18 cellular contexts compared by ENCODE assay signal in the genomic region with DNA sequence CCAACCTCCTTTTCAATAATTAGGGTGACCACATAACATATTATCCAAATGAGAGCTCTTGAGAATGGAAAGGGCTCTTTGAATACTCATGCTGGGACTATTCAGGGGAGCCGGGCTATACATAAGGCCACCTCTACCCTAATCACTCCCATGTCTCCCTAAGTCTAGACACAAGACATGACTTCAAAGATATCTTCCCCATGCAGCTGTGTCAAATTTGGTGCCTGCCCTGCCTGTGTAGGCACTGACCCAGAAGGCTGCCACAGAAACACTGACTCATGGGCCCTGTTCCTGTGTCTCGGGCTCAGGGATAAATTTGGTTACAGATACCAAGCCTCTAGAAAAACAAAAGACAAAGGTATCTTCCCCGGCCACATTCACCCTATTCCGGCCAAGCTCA.
A peak's percentile ranks its signal among the peaks of the same experiment; 100 is the strongest.
DNase-seq lines count a peak whose midpoint lies in the region; ATAC-seq and TF ChIP-seq lines count a peak whose summit lies in the region.
"Had no signal": no experiment of that assay in that cellular context is flagged by ENCODE, and none has a peak within 500 bp of the region (broad histone marks: within the 10 kb centered on the region; RNA-seq: fewer than 3 reads in every experiment).

No MANE protein-coding gene starts in this region.

- DNase-seq in left ventricle myocardium superior, result no peak
- DNase-seq in cardiac septum (ENCODE audit: low spot score), result no peak
- DNase-seq in ascending aorta (ENCODE audit: low spot score in 2 of 2), result peak in 1 of 2 donors; percentile 23
- DNase-seq in right cardiac atrium, result no peak
- DNase-seq in RPMI8226, result no peak
- no peak for DNase-seq in GOT3 (lab: John Stamatoyannopoulos, UW)
- no peak for DNase-seq in stimulated activated CD4-positive, alpha-beta T cell treated with anti-CD3 and anti-CD28 coated beads, Interleukin-1b, Interleukin-23, amount 100 ng/mL, for 48 hours
- DNase-seq in stimulated activated naive CD4-positive, alpha-beta T cell treated with Interleukin-2 at 50 U/mL for 16 hours (lab: John Stamatoyannopoulos, UW), result no peak
- DNase-seq: CD4-positive, alpha-beta T cell; NCI-H1436 treated with DMSO at 0.1 percent for 48 hours; NCI-H2227 treated with DMSO at 0.1 percent for 48 hours; retina; SHP77; T-helper 2 cell had no signal

- ATAC-seq in left ventricle myocardium superior (peak; percentile 73), right cardiac atrium (peak; percentile 41 to 60)
- ATAC-seq: activated CD4-positive, CD25-positive, alpha-beta regulatory T cell treated with anti-CD3 and anti-CD28 coated beads, Interleukin-2, amount 50 U/mL, for 24 hours; gastroesophageal sphincter had no signal

- H3K27ac ChIP-seq in ascending aorta (peak overlapping the region; percentile 86 to 91), right cardiac atrium (ENCODE audit: low read length) (peak overlapping the region; percentile 17)
- H3K27ac ChIP-seq: gastroesophageal sphincter, neural progenitor cell, vagina had no signal

- H3K36me3 ChIP-seq in ascending aorta, result no peaks in the 10 kb centered on the region
- H3K36me3 ChIP-seq: gastroesophageal sphincter, neural progenitor cell, vagina had no signal

- intact Hi-C loops in left ventricle myocardium superior (cut with micrococcal nuclease) (no loop called here), cardiac septum (cut with DNase I) (no loop called here), ascending aorta (cut with DNase I) (no loop called here), right cardiac atrium (cut with DNase I) (no loop called here)

- peaks cover 14 to 44% of the 10 kb centered on the region in 2 donors for H3K4me1 ChIP-seq in ascending aorta
- peaks cover 4% of the 10 kb centered on the region for H3K4me1 ChIP-seq in right cardiac atrium (ENCODE audit: control insufficient read depth, insufficient read depth, low read length)

- H3K4me3 ChIP-seq in ascending aorta (no peak overlapping the region), right cardiac atrium (ENCODE audit: low read length) (no peak overlapping the region)
- H3K4me3 ChIP-seq: gastroesophageal sphincter, neural progenitor cell, vagina had no signal

- no peak for TF ChIP-seq CTCF in ascending aorta (IDR thresholded peaks at IDR 0.05)

- H3K27me3 ChIP-seq in ascending aorta (no peaks in the 10 kb centered on the region), right cardiac atrium (ENCODE audit: control insufficient read depth, insufficient read depth) (no peaks in the 10 kb centered on the region)
- H3K27me3 ChIP-seq: gastroesophageal sphincter, neural progenitor cell, vagina had no signal

- H3K9me3 ChIP-seq in ascending aorta (no peaks in the 10 kb centered on the region), right cardiac atrium (ENCODE audit: control insufficient read depth, low read length) (no peaks in the 10 kb centered on the region)
- H3K9me3 ChIP-seq: gastroesophageal sphincter, vagina had no signal

- WGBS in right cardiac atrium, result 74% methylated on average over 4 of the region's 4 CpGs
